Comparison of ENCODE assay signal across 1 cellular context in genomic region chrX:69165116-69165651, GRCh38.
TF ChIP-seq lines count a peak whose summit lies in the region.

TSS of gene PJA1 (minus strand) at chrX:69165453. CDS start at chrX:69163073, 2,380 bp downstream.

TF ChIP-seq in WTC11, 78 proteins besides CTCF, POLR2A, EP300 and RAD21 (continued from another document):
- TF ChIP-seq, protein P1, sequence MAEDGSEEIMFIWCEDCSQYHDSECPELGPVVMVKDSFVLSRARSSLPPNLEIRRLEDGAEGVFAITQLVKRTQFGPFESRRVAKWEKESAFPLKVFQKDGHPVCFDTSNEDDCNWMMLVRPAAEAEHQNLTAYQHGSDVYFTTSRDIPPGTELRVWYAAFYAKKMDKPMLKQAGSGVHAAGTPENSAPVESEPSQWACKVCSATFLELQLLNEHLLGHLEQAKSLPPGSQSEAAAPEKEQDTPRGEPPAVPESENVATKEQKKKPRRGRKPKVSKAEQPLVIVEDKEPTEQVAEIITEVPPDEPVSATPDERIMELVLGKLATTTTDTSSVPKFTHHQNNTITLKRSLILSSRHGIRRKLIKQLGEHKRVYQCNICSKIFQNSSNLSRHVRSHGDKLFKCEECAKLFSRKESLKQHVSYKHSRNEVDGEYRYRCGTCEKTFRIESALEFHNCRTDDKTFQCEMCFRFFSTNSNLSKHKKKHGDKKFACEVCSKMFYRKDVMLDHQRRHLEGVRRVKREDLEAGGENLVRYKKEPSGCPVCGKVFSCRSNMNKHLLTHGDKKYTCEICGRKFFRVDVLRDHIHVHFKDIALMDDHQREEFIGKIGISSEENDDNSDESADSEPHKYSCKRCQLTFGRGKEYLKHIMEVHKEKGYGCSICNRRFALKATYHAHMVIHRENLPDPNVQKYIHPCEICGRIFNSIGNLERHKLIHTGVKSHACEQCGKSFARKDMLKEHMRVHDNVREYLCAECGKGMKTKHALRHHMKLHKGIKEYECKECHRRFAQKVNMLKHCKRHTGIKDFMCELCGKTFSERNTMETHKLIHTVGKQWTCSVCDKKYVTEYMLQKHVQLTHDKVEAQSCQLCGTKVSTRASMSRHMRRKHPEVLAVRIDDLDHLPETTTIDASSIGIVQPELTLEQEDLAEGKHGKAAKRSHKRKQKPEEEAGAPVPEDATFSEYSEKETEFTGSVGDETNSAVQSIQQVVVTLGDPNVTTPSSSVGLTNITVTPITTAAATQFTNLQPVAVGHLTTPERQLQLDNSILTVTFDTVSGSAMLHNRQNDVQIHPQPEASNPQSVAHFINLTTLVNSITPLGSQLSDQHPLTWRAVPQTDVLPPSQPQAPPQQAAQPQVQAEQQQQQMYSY (CRISPR knock-in tag; IDR thresholded peaks at IDR 0.05) = no peak
- TF ChIP-seq, protein P2, sequence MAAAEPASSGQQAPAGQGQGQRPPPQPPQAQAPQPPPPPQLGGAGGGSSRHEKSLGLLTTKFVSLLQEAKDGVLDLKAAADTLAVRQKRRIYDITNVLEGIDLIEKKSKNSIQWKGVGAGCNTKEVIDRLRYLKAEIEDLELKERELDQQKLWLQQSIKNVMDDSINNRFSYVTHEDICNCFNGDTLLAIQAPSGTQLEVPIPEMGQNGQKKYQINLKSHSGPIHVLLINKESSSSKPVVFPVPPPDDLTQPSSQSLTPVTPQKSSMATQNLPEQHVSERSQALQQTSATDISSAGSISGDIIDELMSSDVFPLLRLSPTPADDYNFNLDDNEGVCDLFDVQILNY (CRISPR knock-in tag; IDR thresholded peaks at IDR 0.05) = no peak
- TF ChIP-seq, protein P3, sequence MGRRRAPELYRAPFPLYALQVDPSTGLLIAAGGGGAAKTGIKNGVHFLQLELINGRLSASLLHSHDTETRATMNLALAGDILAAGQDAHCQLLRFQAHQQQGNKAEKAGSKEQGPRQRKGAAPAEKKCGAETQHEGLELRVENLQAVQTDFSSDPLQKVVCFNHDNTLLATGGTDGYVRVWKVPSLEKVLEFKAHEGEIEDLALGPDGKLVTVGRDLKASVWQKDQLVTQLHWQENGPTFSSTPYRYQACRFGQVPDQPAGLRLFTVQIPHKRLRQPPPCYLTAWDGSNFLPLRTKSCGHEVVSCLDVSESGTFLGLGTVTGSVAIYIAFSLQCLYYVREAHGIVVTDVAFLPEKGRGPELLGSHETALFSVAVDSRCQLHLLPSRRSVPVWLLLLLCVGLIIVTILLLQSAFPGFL (CRISPR knock-in tag; IDR thresholded peaks at IDR 0.05; ENCODE audit: borderline replicate concordance) = no peak
- no peak for TF ChIP-seq ZNF425 (CRISPR knock-in tag; conservative IDR thresholded peaks at IDR 0.05)
